In genomic region chr12:106234513-106234912, GRCh38 we compare ENCODE assay signal across 28 cellular contexts. TPM values are rescaled to one million over a fixed set of nuclear protein-coding genes. Genes with fewer than 3 reads are reported as not detected.
A peak's percentile ranks its signal among the peaks of the same experiment; 100 is the strongest.
DNase-seq lines count a peak whose midpoint lies in the region; TF ChIP-seq lines count a peak whose summit lies in the region.
"Had no signal": no experiment of that assay in that cellular context is flagged by ENCODE, and none has a peak within 500 bp of the region (broad histone marks: within the 10 kb centered on the region; RNA-seq: fewer than 3 reads in every experiment).

No MANE protein-coding gene starts in this region.

- CTCF ChIA-PET in Caco-2 (lab: Charles Lee), result no interaction called here

- H3K4me1 Mint-ChIP-seq in Caco-2 (ENCODE audit: low read depth, unreplicated experiment), result peaks cover 7% of the 10 kb centered on the region
- H3K4me1 Mint-ChIP-seq: naive B cell had no signal

- intact Hi-C loops in Caco-2 (cut with micrococcal nuclease; ENCODE audit: unreplicated experiment), result no loop called here

- no peak overlapping the region for H3K4me3 ChIP-seq in Caco-2 (ENCODE audit: low read depth, low read length)
- H3K4me3 ChIP-seq in effector memory CD4-positive, alpha-beta T cell (ENCODE audit: insufficient read depth, low read depth, low read length, poor library complexity, severe bottlenecking), result no peak overlapping the region
- H3K4me3 ChIP-seq: esophagus muscularis mucosa, GM12878, GM23338 had no signal

- no peaks in the 10 kb centered on the region for H3K9me3 Mint-ChIP-seq in Caco-2 (ENCODE audit: unreplicated experiment)
- H3K9me3 Mint-ChIP-seq: activated CD8-positive, alpha-beta T cell treated with anti-CD3 and anti-CD28 coated beads for 36 hours; CD8-positive, alpha-beta T cell had no signal

- H3K9me3 ChIP-seq in Caco-2, result no peaks in the 10 kb centered on the region
- no peaks in the 10 kb centered on the region for H3K9me3 ChIP-seq in effector memory CD4-positive, alpha-beta T cell (ENCODE audit: control insufficient read depth, low read length)
- H3K9me3 ChIP-seq: esophagus muscularis mucosa had no signal

- H3K27me3 Mint-ChIP-seq in Caco-2 (ENCODE audit: insufficient read depth, unreplicated experiment), result no peaks in the 10 kb centered on the region

- peaks cover 2% of the 10 kb centered on the region; the same call in 1 of the 2 replicates for H3K36me3 ChIP-seq in Caco-2 (ENCODE audit: control insufficient read depth, insufficient read depth, low read length)
- peaks cover 3% of the 10 kb centered on the region for H3K36me3 ChIP-seq in effector memory CD4-positive, alpha-beta T cell (ENCODE audit: control insufficient read depth, insufficient read depth, low read length)

- no peak overlapping the region for H3K27ac ChIP-seq in effector memory CD4-positive, alpha-beta T cell (ENCODE audit: insufficient read depth, low read length, poor library complexity, severe bottlenecking)
- H3K27ac ChIP-seq: esophagus muscularis mucosa had no signal

- H3K27ac Mint-ChIP-seq in Caco-2 (ENCODE audit: unreplicated experiment), result no peak overlapping the region
- H3K27ac Mint-ChIP-seq: activated CD8-positive, alpha-beta T cell treated with anti-CD3 and anti-CD28 coated beads for 36 hours; CD8-positive, alpha-beta T cell; GM23338 had no signal

- no TSS peak for BruUV-seq in Caco-2 (replicated peaks; lab: Mats Ljungman, UMichigan)

- H3K36me3 Mint-ChIP-seq in Caco-2 (ENCODE audit: insufficient read depth, unreplicated experiment), result peaks cover 17% of the 10 kb centered on the region
- H3K36me3 Mint-ChIP-seq: naive B cell had no signal

- no peaks in the 10 kb centered on the region for H3K27me3 ChIP-seq in Caco-2 (replicated peaks; ENCODE audit: control insufficient read depth, insufficient read depth, low read length)
- no peaks in the 10 kb centered on the region for H3K27me3 ChIP-seq in effector memory CD4-positive, alpha-beta T cell (replicated peaks; ENCODE audit: control insufficient read depth, insufficient read depth, low read length, poor library complexity, severe bottlenecking)
- H3K27me3 ChIP-seq: esophagus muscularis mucosa had no signal

- DNase-seq in EL, result peak; percentile 36
- peak; percentile 86 for DNase-seq in MV-4-11 (lab: John Stamatoyannopoulos, UW)
- peak; percentile 20 for DNase-seq in astrocyte of the hippocampus (ENCODE audit: low read depth, low spot score)
- peak; percentile 56 for DNase-seq in iris pigment epithelial cell (ENCODE audit: low read depth)
- DNase-seq in NCI-H524 treated with DMSO at 0.1 percent for 48 hours (lab: John Stamatoyannopoulos, UW), result no peak
- DNase-seq in Caco-2, result no peak
- DNase-seq in activated effector memory CD4-positive, alpha-beta T cell treated with anti-CD3 and anti-CD28 coated beads, Interleukin-2, amount 50 U/mL, for 16 hours, result no peak
- no peak for DNase-seq in effector memory CD4-positive, alpha-beta T cell
- DNase-seq: activated CD4-positive, CD25-positive, alpha-beta regulatory T cell treated with anti-CD3 and anti-CD28 coated beads, Interleukin-2, amount 50 U/mL, for 72 hours; activated CD8-positive, alpha-beta T cell treated with anti-CD3 and anti-CD28 coated beads for 36 hours; activated gamma-delta T cell treated with Interleukin-2 at 50 U/mL for 16 hours; activated T-cell treated with anti-CD3 and anti-CD28 coated beads for 4 hours; amniotic stem cell; CD8-positive, alpha-beta T cell; cerebellar nuclear complex; DMS53; Kasumi-1; mesenchymal stem cell; naive B cell; NCI-H1105 treated with DMSO at 0.1 percent for 48 hours; NCI-H510A; retina; stimulated activated CD4-positive, alpha-beta T cell treated with anti-CD3 and anti-CD28 coated beads, Interleukin-4, amount 100 ng/mL, for 1 hour; stimulated activated naive CD4-positive, alpha-beta T cell; SW 1271 had no signal

- H3K4me1 ChIP-seq in Caco-2, result no peaks in the 10 kb centered on the region
- no peaks in the 10 kb centered on the region for H3K4me1 ChIP-seq in effector memory CD4-positive, alpha-beta T cell (ENCODE audit: control insufficient read depth, insufficient read depth, low read length, poor library complexity, severe bottlenecking)

- TF ChIP-seq CTCF in Caco-2 (IDR thresholded peaks at IDR 0.05; ENCODE audit: insufficient read depth in 1 of 2, low read depth in 1 of 2, low read length in 1 of 2, severe bottlenecking in 1 of 2, unreplicated experiment in 1 of 2), result no peak

- POLR2A ChIA-PET in Caco-2 (lab: Charles Lee), result no interaction called here

- H3K4me3 Mint-ChIP-seq in Caco-2 (ENCODE audit: unreplicated experiment), result no peak overlapping the region
- H3K4me3 Mint-ChIP-seq: activated CD8-positive, alpha-beta T cell treated with anti-CD3 and anti-CD28 coated beads for 36 hours; CD8-positive, alpha-beta T cell; GM23338 had no signal

RNA-seq across cellular contexts. Expression of gene CKAP4, which starts 13.3 kb away (rescaled TPM):
- 60.8 and 63.1 TPM in 2 replicates for total RNA-seq in Caco-2 (2022)

Comparison
In these comparisons a context has a peak if more than half of its experiments do, and no peak if none do; other contexts are left out.
1. DNase-seq: peak in EL (single experiment), MV-4-11 (single experiment), astrocyte of the hippocampus (single experiment) and iris pigment epithelial cell (single experiment); none in NCI-H524 treated with DMSO at 0.1 percent for 48 hours (single experiment), Caco-2 (0 of 2), activated effector memory CD4-positive, alpha-beta T cell treated with anti-CD3 and anti-CD28 coated beads, Interleukin-2, amount 50 U/mL, for 16 hours (single experiment) and effector memory CD4-positive, alpha-beta T cell (0 of 3).